Comparison of ENCODE assay signal across 37 cellular contexts in genomic region chrX:153434801-153435200, GRCh38. TPM values are rescaled to one million over a fixed set of nuclear protein-coding genes. Genes with fewer than 3 reads are reported as not detected.
"Had no signal": no experiment of that assay in that cellular context is flagged by ENCODE, and none has a peak within 500 bp of the region (broad histone marks: within the 10 kb centered on the region; RNA-seq: fewer than 3 reads in every experiment).

No MANE protein-coding gene starts in this region.

- DNase-seq: activated CD4-positive, alpha-beta memory T cell treated with anti-CD3 and anti-CD28 coated beads, Interleukin-2, amount 10 ng/mL, durations not matched to agents 7 days and 5 days; activated CD4-positive, alpha-beta T cell treated with anti-CD3 and anti-CD28 coated beads for 1 hour; activated CD4-positive, alpha-beta T cell treated with anti-CD3 and anti-CD28 coated beads for 48 hours; activated CD4-positive, CD25-positive, alpha-beta regulatory T cell; activated CD8-positive, alpha-beta memory T cell treated with anti-CD3 and anti-CD28 coated beads for 24 hours; activated effector memory CD4-positive, alpha-beta T cell treated with anti-CD3 and anti-CD28 coated beads, Interleukin-2, amount 50 U/mL, for 16 hours; activated naive CD4-positive, alpha-beta T cell; activated naive CD4-positive, alpha-beta T cell treated with anti-CD3 and anti-CD28 coated beads, Interleukin-2, amount 50 U/mL, for 16 hours; activated naive CD8-positive, alpha-beta T cell treated with anti-CD3 and anti-CD28 coated beads for 36 hours; activated T-cell treated with anti-CD3 and anti-CD28 coated beads, Interleukin-2, amount 50 U/mL, for 1 hour; activated T-cell treated with anti-CD3 and anti-CD28 coated beads, Interleukin-2, amount 50 U/mL, for 72 hours; amniotic stem cell; NCI-H1092 treated with DMSO at 0.1 percent for 48 hours; NCI-H1417; NCI-H146; NCI-H187; NCI-H2029 treated with DMSO at 0.1 percent for 48 hours; NCI-H2107; NCI-H2171; NCI-H510A; NCI-H526; NCI-H748 treated with DMSO at 0.1 percent for 48 hours; NK-92 treated with Interleukin-12 subunit alpha and Interleukin-12 subunit beta, amount 100 ng/mL, for 24 hours; PC-9; SIG-M5; T-cell; T-helper 17 cell; WERI-Rb-1 had no signal

- H3K27ac ChIP-seq: cardiac muscle cell, PC-9, RWPE1, WERI-Rb-1 had no signal

- H3K27ac Mint-ChIP-seq: activated CD4-positive, alpha-beta memory T cell treated with anti-CD3 and anti-CD28 coated beads, Interleukin-2, amount 10 ng/mL, durations not matched to agents 7 days and 5 days; activated naive CD8-positive, alpha-beta T cell treated with anti-CD3 and anti-CD28 coated beads for 36 hours; activated T-cell treated with anti-CD3 and anti-CD28 coated beads, Interleukin-2, amount 50 U/mL, for 72 hours; activated T-helper 17 cell treated with anti-CD3 and anti-CD28 coated beads, Interleukin-2, amount 50 U/mL, for 72 hours; T-cell; T-helper 17 cell had no signal

- H3K9me3 Mint-ChIP-seq: activated CD4-positive, alpha-beta memory T cell treated with anti-CD3 and anti-CD28 coated beads, Interleukin-2, amount 10 ng/mL, durations not matched to agents 7 days and 5 days; activated naive CD8-positive, alpha-beta T cell treated with anti-CD3 and anti-CD28 coated beads for 36 hours; activated T-cell treated with anti-CD3 and anti-CD28 coated beads, Interleukin-2, amount 50 U/mL, for 72 hours; activated T-helper 17 cell treated with anti-CD3 and anti-CD28 coated beads, Interleukin-2, amount 50 U/mL, for 72 hours had no signal

- ATAC-seq: activated T-cell treated with anti-CD3 and anti-CD28 coated beads, Interleukin-2, amount 50 U/mL, for 72 hours; activated T-helper 17 cell treated with anti-CD3 and anti-CD28 coated beads, Interleukin-2, amount 50 U/mL, for 72 hours; Right ventricle myocardium inferior; SK-N-SH treated with all-trans-retinoic acid at 6 μM for 48 hours; T-cell; T-helper 17 cell had no signal

- H3K27me3 Mint-ChIP-seq: activated naive CD8-positive, alpha-beta T cell treated with anti-CD3 and anti-CD28 coated beads for 36 hours had no signal

- H2AFZ ChIP-seq: PC-9 had no signal

- H3K4me1 Mint-ChIP-seq: activated CD4-positive, alpha-beta memory T cell treated with anti-CD3 and anti-CD28 coated beads, Interleukin-2, amount 10 ng/mL, durations not matched to agents 7 days and 5 days; activated naive CD8-positive, alpha-beta T cell treated with anti-CD3 and anti-CD28 coated beads for 36 hours; activated T-helper 17 cell treated with anti-CD3 and anti-CD28 coated beads, Interleukin-2, amount 50 U/mL, for 72 hours; T-cell; T-helper 17 cell had no signal

- H3K4me3 Mint-ChIP-seq: activated CD4-positive, alpha-beta memory T cell treated with anti-CD3 and anti-CD28 coated beads, Interleukin-2, amount 10 ng/mL, durations not matched to agents 7 days and 5 days; activated naive CD8-positive, alpha-beta T cell treated with anti-CD3 and anti-CD28 coated beads for 36 hours; activated T-cell treated with anti-CD3 and anti-CD28 coated beads, Interleukin-2, amount 50 U/mL, for 72 hours; activated T-helper 17 cell treated with anti-CD3 and anti-CD28 coated beads, Interleukin-2, amount 50 U/mL, for 72 hours; T-cell; T-helper 17 cell had no signal

- H3K4me3 ChIP-seq: cardiac muscle cell, PC-9 had no signal

- H3K36me3 ChIP-seq: cardiac muscle cell, WERI-Rb-1 had no signal

- H3K27me3 ChIP-seq: cardiac muscle cell had no signal

- H3K4me2 ChIP-seq: PC-9 had no signal

- H3K36me3 Mint-ChIP-seq: activated naive CD8-positive, alpha-beta T cell treated with anti-CD3 and anti-CD28 coated beads for 36 hours; T-cell had no signal

RNA-seq across cellular contexts. Expression of gene TREX2, which starts 11.1 kb away (rescaled TPM):
- total RNA-seq: Right ventricle myocardium inferior had no signal
- polyA plus RNA-seq: cardiac muscle cell had no signal

RNA-seq across cellular contexts. Expression of gene ZFP92, which starts 23.5 kb away (rescaled TPM):
- total RNA-seq: M059J, PC-9 had no signal
- polyA plus RNA-seq: cardiac muscle cell had no signal

RNA-seq across cellular contexts. Expression of gene PNMA6E, which starts 33.7 kb away (rescaled TPM):
- total RNA-seq: activated CD4-positive, alpha-beta memory T cell treated with anti-CD3 and anti-CD28 coated beads, Interleukin-2, amount 10 ng/mL, durations not matched to agents 7 days and 5 days; activated naive CD8-positive, alpha-beta T cell treated with anti-CD3 and anti-CD28 coated beads for 36 hours; activated T-cell treated with anti-CD3 and anti-CD28 coated beads, Interleukin-2, amount 50 U/mL, for 72 hours; activated T-helper 17 cell treated with anti-CD3 and anti-CD28 coated beads, Interleukin-2, amount 50 U/mL, for 72 hours; aorta; M059J; OCI-LY7; PC-9; Right ventricle myocardium inferior; SK-MEL-5; T-cell; T-helper 17 cell had no signal
- polyA plus RNA-seq: aorta, cardiac muscle cell had no signal

RNA-seq across cellular contexts. Expression of gene BGN, which starts 60.0 kb away (rescaled TPM):
- total RNA-seq: activated CD4-positive, alpha-beta memory T cell treated with anti-CD3 and anti-CD28 coated beads, Interleukin-2, amount 10 ng/mL, durations not matched to agents 7 days and 5 days; activated naive CD8-positive, alpha-beta T cell treated with anti-CD3 and anti-CD28 coated beads for 36 hours; activated T-cell treated with anti-CD3 and anti-CD28 coated beads, Interleukin-2, amount 50 U/mL, for 72 hours; activated T-helper 17 cell treated with anti-CD3 and anti-CD28 coated beads, Interleukin-2, amount 50 U/mL, for 72 hours; OCI-LY7; SK-MEL-5; T-helper 17 cell had no signal
